Comparison of ENCODE assay signal across 29 cellular contexts in the genomic region with DNA sequence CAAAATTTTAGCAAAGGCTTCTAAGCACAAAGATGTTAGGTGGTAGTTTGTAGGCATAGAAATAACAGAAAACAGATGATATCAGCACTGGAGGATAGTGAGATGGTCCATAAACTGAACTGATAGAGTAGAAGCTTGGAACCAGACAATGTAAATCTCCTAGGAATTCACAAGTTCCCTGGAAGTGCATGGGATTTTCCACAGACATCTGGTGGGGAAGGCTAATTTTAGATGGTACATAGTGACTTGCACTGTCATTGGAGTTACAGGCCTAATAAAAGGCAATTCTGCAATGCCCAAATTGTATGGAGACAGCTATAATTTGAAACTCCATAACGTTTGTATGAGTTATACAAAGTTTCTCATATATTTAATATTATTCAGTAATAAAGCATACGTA.
"Had no signal": no experiment of that assay in that cellular context is flagged by ENCODE, and none has a peak within 500 bp of the region (broad histone marks: within the 10 kb centered on the region; RNA-seq: fewer than 3 reads in every experiment).

No MANE protein-coding gene starts in this region.

- H3K4me1 ChIP-seq: esophagus muscularis mucosa, foreskin keratinocyte had no signal

- DNase-seq: activated B cell treated with CpG ODN at 0.5 μM for 24 hours; activated CD4-positive, alpha-beta T cell treated with anti-CD3 and anti-CD28 coated beads for 48 hours; activated CD4-positive, alpha-beta T cell treated with anti-CD3 and anti-CD28 coated beads, Interleukin-2, amount 50 U/mL, for 1 hour; activated CD4-positive, alpha-beta T cell treated with anti-CD3 and anti-CD28 coated beads, Interleukin-2, amount 50 U/mL, for 48 hours; activated CD8-positive, alpha-beta memory T cell treated with anti-CD3 and anti-CD28 coated beads, Interleukin-2, amount 50 U/mL, for 48 hours; activated gamma-delta T cell; activated naive CD4-positive, alpha-beta T cell; activated naive CD4-positive, alpha-beta T cell treated with anti-CD3 and anti-CD28 coated beads, Interleukin-2, amount 10 ng/mL, durations not matched to agents 7 days and 5 days; activated naive CD8-positive, alpha-beta T cell treated with anti-CD3 and anti-CD28 coated beads, Interleukin-2, amount 10 ng/mL, durations not matched to agents 7 days and 5 days; activated T-cell treated with anti-CD3 and anti-CD28 coated beads for 4 hours; activated T-cell treated with anti-CD3 and anti-CD28 coated beads, Interleukin-2, amount 50 U/mL, for 24 hours; activated T-cell treated with anti-CD3 and anti-CD28 coated beads, Interleukin-2, amount 50 U/mL, for 72 hours; brain microvascular endothelial cell; caudate nucleus; cortex of kidney; dermis blood vessel endothelial cell; effector CD4-positive, alpha-beta T cell; effector memory CD8-positive, alpha-beta T cell; erythroblast; gastrocnemius medialis; T-helper 1 cell; T-helper 17 cell; T1000; WERI-Rb-1 had no signal

- H3K36me3 ChIP-seq: brain microvascular endothelial cell, esophagus muscularis mucosa, gastrocnemius medialis, WERI-Rb-1 had no signal

- H3K27ac ChIP-seq: brain microvascular endothelial cell, esophagus muscularis mucosa, foreskin keratinocyte, gastrocnemius medialis, WERI-Rb-1 had no signal

- ATAC-seq: activated CD4-positive, CD25-positive, alpha-beta regulatory T cell treated with anti-CD3 and anti-CD28 coated beads, Interleukin-2, amount 50 U/mL, for 24 hours; activated naive CD4-positive, alpha-beta T cell treated with anti-CD3 and anti-CD28 coated beads, Interleukin-2, amount 50 U/mL, for 72 hours; activated T-cell treated with anti-CD3 and anti-CD28 coated beads, Interleukin-2, amount 50 U/mL, for 72 hours; effector memory CD8-positive, alpha-beta T cell; foreskin keratinocyte; T-helper 17 cell had no signal

- H3K27ac Mint-ChIP-seq: activated B cell treated with CpG ODN at 0.5 μM for 24 hours; activated naive CD4-positive, alpha-beta T cell treated with anti-CD3 and anti-CD28 coated beads, Interleukin-2, amount 10 ng/mL, durations not matched to agents 7 days and 5 days; activated naive CD4-positive, alpha-beta T cell treated with anti-CD3 and anti-CD28 coated beads, Interleukin-2, amount 50 U/mL, for 72 hours; activated naive CD8-positive, alpha-beta T cell treated with anti-CD3 and anti-CD28 coated beads, Interleukin-2, amount 10 ng/mL, durations not matched to agents 7 days and 5 days; activated T-cell treated with anti-CD3 and anti-CD28 coated beads, Interleukin-2, amount 50 U/mL, for 24 hours; activated T-cell treated with anti-CD3 and anti-CD28 coated beads, Interleukin-2, amount 50 U/mL, for 72 hours; effector memory CD8-positive, alpha-beta T cell; T-helper 17 cell; T-helper 2 cell treated with Interferon-gamma antibody and Interleukin-4, amounts not matched to agents 5 μg/mL and 100 μg/mL, for 36 hours had no signal

- H3K36me3 Mint-ChIP-seq: activated naive CD4-positive, alpha-beta T cell treated with anti-CD3 and anti-CD28 coated beads, Interleukin-2, amount 10 ng/mL, durations not matched to agents 7 days and 5 days; activated naive CD4-positive, alpha-beta T cell treated with anti-CD3 and anti-CD28 coated beads, Interleukin-2, amount 50 U/mL, for 72 hours; activated naive CD8-positive, alpha-beta T cell treated with anti-CD3 and anti-CD28 coated beads, Interleukin-2, amount 10 ng/mL, durations not matched to agents 7 days and 5 days had no signal

- H3K27me3 Mint-ChIP-seq: activated B cell treated with CpG ODN at 0.5 μM for 24 hours; activated naive CD4-positive, alpha-beta T cell treated with anti-CD3 and anti-CD28 coated beads, Interleukin-2, amount 10 ng/mL, durations not matched to agents 7 days and 5 days; activated naive CD8-positive, alpha-beta T cell treated with anti-CD3 and anti-CD28 coated beads, Interleukin-2, amount 10 ng/mL, durations not matched to agents 7 days and 5 days; activated T-cell treated with anti-CD3 and anti-CD28 coated beads, Interleukin-2, amount 50 U/mL, for 24 hours; effector memory CD8-positive, alpha-beta T cell; T-helper 17 cell had no signal

- H3K27me3 ChIP-seq: brain microvascular endothelial cell, esophagus muscularis mucosa, foreskin keratinocyte, gastrocnemius medialis had no signal

- H3K9me3 ChIP-seq: esophagus muscularis mucosa, gastrocnemius medialis had no signal

- H3K4me3 Mint-ChIP-seq: activated B cell treated with CpG ODN at 0.5 μM for 24 hours; activated naive CD4-positive, alpha-beta T cell treated with anti-CD3 and anti-CD28 coated beads, Interleukin-2, amount 10 ng/mL, durations not matched to agents 7 days and 5 days; activated naive CD8-positive, alpha-beta T cell treated with anti-CD3 and anti-CD28 coated beads, Interleukin-2, amount 10 ng/mL, durations not matched to agents 7 days and 5 days; activated T-cell treated with anti-CD3 and anti-CD28 coated beads, Interleukin-2, amount 50 U/mL, for 24 hours; activated T-cell treated with anti-CD3 and anti-CD28 coated beads, Interleukin-2, amount 50 U/mL, for 72 hours; effector memory CD8-positive, alpha-beta T cell; T-helper 17 cell; T-helper 2 cell treated with Interferon-gamma antibody and Interleukin-4, amounts not matched to agents 5 μg/mL and 100 μg/mL, for 36 hours had no signal

- H3K4me3 ChIP-seq: esophagus muscularis mucosa, gastrocnemius medialis had no signal

- H3K4me1 Mint-ChIP-seq: activated B cell treated with CpG ODN at 0.5 μM for 24 hours; activated naive CD4-positive, alpha-beta T cell treated with anti-CD3 and anti-CD28 coated beads, Interleukin-2, amount 10 ng/mL, durations not matched to agents 7 days and 5 days; activated naive CD8-positive, alpha-beta T cell treated with anti-CD3 and anti-CD28 coated beads, Interleukin-2, amount 10 ng/mL, durations not matched to agents 7 days and 5 days; T-helper 17 cell had no signal

- H3K9me3 Mint-ChIP-seq: activated B cell treated with CpG ODN at 0.5 μM for 24 hours; activated naive CD8-positive, alpha-beta T cell treated with anti-CD3 and anti-CD28 coated beads, Interleukin-2, amount 10 ng/mL, durations not matched to agents 7 days and 5 days; activated T-cell treated with anti-CD3 and anti-CD28 coated beads, Interleukin-2, amount 50 U/mL, for 24 hours; T-helper 2 cell treated with Interferon-gamma antibody and Interleukin-4, amounts not matched to agents 5 μg/mL and 100 μg/mL, for 36 hours had no signal
